ENCODE assay signal across 12 cellular contexts in genomic region chr15:26771168-26771916, GRCh38. TPM values are rescaled to one million over a fixed set of nuclear protein-coding genes. Genes with fewer than 3 reads are reported as not detected.
DNase-seq lines count a peak whose midpoint lies in the region; ATAC-seq, FAIRE-seq and TF ChIP-seq lines count a peak whose summit lies in the region.
"Had no signal": no experiment of that assay in that cellular context is flagged by ENCODE, and none has a peak within 500 bp of the region (broad histone marks: within the 10 kb centered on the region; RNA-seq: fewer than 3 reads in every experiment).

No MANE protein-coding gene starts in this region.

- H3K4me1 ChIP-seq in body of pancreas, result peaks cover 16% of the 10 kb centered on the region

- 8 to 20% methylated on average over 16 to 29 of the region's 29 CpGs for WGBS in body of pancreas, 2 donors

- no peak for TF ChIP-seq CTCF in body of pancreas (IDR thresholded peaks at IDR 0.05)

- DNase-seq in NCI-H524 (lab: John Stamatoyannopoulos, UW) (peak; percentile 59 to 63), NCI-H524 treated with DMSO at 0.1 percent for 48 hours (lab: John Stamatoyannopoulos, UW) (no peak), body of pancreas (peak; percentile 17 to 59 (median 40)), iPS-NIHi7 (ENCODE audit: extremely low spot score) (peak; percentile 75), superior temporal gyrus (ENCODE audit: extremely low spot score) (peak; percentile 39), MV-4-11 (lab: John Stamatoyannopoulos, UW) (no peak), RCC 7860 (ENCODE audit: low spot score) (no peak)
- DNase-seq: stimulated activated naive CD4-positive, alpha-beta T cell had no signal

- FAIRE-seq in RCC 7860 (lab: Jason Lieb, UNC), result no peak
- FAIRE-seq: bronchial epithelial cell had no signal

- no peaks in the 10 kb centered on the region for H3K27me3 ChIP-seq in body of pancreas

- intact Hi-C loops in body of pancreas (cut with DNase I), result no loop called here

- H3K27ac ChIP-seq in body of pancreas, result peak overlapping the region in 1 of 4 donors; percentile 17
- H3K27ac ChIP-seq: KMS-11 had no signal

- peak overlapping the region in 1 of 2 donors; percentile 22 for H3K4me3 ChIP-seq in body of pancreas

- no peak for TF ChIP-seq POLR2A in body of pancreas (IDR thresholded peaks at IDR 0.05)

- H3K36me3 ChIP-seq in body of pancreas (replicated peaks in 1 of 2; ENCODE audit: insufficient read depth in 1 of 2, low read depth in 2 of 2), result no peaks in the 10 kb centered on the region

- no peaks in the 10 kb centered on the region for H3K9me3 ChIP-seq in body of pancreas

- peak; percentile 39 for ATAC-seq in body of pancreas
- no peak for ATAC-seq in HG02678 (IDR thresholded peaks at IDR 0.05; ENCODE audit: unreplicated experiment)
- ATAC-seq: Panc1 had no signal

RNA-seq across cellular contexts. Expression of gene GABRB3, which starts 1.5 kb away (rescaled TPM):
- 1 to 10 TPM; 3.6 to 7.3 TPM for total RNA-seq in body of pancreas

Comparison
In these comparisons a context has a peak if more than half of its experiments do, and no peak if none do; other contexts are left out.
1. DNase-seq: peak in NCI-H524 (2 of 2), body of pancreas (4 of 4), iPS-NIHi7 (single experiment) and superior temporal gyrus (single experiment); none in NCI-H524 treated with DMSO at 0.1 percent for 48 hours (single experiment), MV-4-11 (single experiment) and RCC 7860 (single experiment).